ENCODE assay signal across 1 cellular context in the genomic region with DNA sequence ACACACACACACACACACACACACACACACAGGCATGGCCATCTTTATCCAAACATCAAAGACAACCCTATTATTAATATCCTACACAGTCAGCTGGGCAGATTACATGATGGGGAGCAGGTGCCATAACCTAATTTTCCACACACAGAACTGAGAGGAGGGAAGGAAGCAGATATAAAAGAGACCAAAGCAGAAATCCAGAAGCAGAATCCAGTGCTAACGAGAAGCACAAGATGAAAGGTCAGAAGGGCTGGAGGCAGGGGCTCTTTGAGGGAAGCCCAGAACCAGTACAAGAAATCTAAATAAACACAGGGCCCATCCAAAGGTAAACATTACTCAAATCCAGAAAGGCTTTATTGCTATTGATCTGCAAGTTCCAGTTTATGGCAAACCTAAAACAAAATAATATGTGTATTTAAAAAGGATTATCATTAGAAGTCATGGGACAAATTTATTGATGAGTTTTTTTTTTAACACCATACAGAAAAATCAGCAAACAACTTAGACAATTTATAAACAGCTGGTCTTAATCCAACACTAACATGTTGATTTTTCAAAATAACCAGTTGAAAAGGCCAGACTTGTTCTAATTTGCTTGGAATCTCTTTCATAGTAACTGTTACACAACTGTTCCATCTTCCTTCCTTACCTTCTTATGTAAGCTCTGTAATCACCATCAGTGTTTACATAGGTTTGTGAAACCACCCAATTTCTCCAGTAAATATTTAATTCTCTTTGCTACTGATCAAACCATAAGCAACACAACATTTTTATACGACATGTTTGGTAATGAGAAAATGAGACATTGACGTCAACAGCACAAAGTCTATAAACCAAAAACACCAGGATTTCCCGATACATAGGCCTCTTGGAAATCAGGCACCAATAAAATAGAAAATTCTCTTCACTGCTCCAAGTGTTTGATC.
TF ChIP-seq lines count a peak whose summit lies in the region.

No MANE protein-coding gene starts in this region.

TF ChIP-seq in HepG2, 621 proteins besides CTCF, POLR2A, EP300 and RAD21 (continued from another document and continues in another):
- TF ChIP-seq KMT2B (CRISPR knock-in tag; IDR thresholded peaks at IDR 0.05) (peak; percentile 33; the same call in 1 of the 2 replicates), ZNF367 (CRISPR knock-in tag; IDR thresholded peaks at IDR 0.05; ENCODE audit: borderline replicate concordance) (no peak), PBX2 (CRISPR knock-in tag; IDR thresholded peaks at IDR 0.05) (no peak), RNF2 (conservative IDR thresholded peaks at IDR 0.05; ENCODE audit: low read depth) (no peak), NBN (conservative IDR thresholded peaks at IDR 0.05) (no peak), MYNN (CRISPR knock-in tag; IDR thresholded peaks at IDR 0.05; ENCODE audit: low read depth) (no peak), ADNP (CRISPR knock-in tag; IDR thresholded peaks at IDR 0.05) (no peak), ZFYVE20 (CRISPR knock-in tag; IDR thresholded peaks at IDR 0.05; ENCODE audit: borderline replicate concordance, low read depth) (no peak), ZZZ3 (CRISPR knock-in tag; IDR thresholded peaks at IDR 0.05; ENCODE audit: borderline replicate concordance) (no peak; the same call in 1 of the 2 replicates), ZNF556 (CRISPR knock-in tag; IDR thresholded peaks at IDR 0.05; ENCODE audit: borderline replicate concordance) (0 out of 2 replicates have a peak, but pooled peaks have one; percentile 71), ATF7-NPFF (CRISPR knock-in tag; IDR thresholded peaks at IDR 0.05; ENCODE audit: low read depth) (peak; percentile 19; the same call in 1 of the 2 replicates), AHDC1 (CRISPR knock-in tag; IDR thresholded peaks at IDR 0.05; ENCODE audit: borderline replicate concordance) (peak; percentile 84), PLRG1 (conservative IDR thresholded peaks at IDR 0.05) (no peak), PCBP2 (optimal IDR thresholded peaks at IDR 0.05; ENCODE audit: low read depth, low read length, poor library complexity, severe bottlenecking) (no peak), ZNF891 (CRISPR knock-in tag; IDR thresholded peaks at IDR 0.05) (no peak), ZNF747 (CRISPR knock-in tag; IDR thresholded peaks at IDR 0.05; ENCODE audit: borderline replicate concordance) (no peak; the same call in 1 of the 2 replicates), STAG1 (CRISPR knock-in tag; IDR thresholded peaks at IDR 0.05) (no peak), ZSCAN12 (CRISPR knock-in tag; IDR thresholded peaks at IDR 0.05) (0 out of 2 replicates have a peak, but pooled peaks have one; percentile 60), CREB1 (IDR thresholded peaks at IDR 0.05) (peak; percentile 56), CREB1 (CRISPR knock-in tag; IDR thresholded peaks at IDR 0.05) (no peak; the same call in 1 of the 2 replicates), ZNF451 (CRISPR knock-in tag; IDR thresholded peaks at IDR 0.05) (no peak), EZH2 (conservative IDR thresholded peaks at IDR 0.05; ENCODE audit: low read depth, low read length) (no peak), ZNF142 (CRISPR knock-in tag; IDR thresholded peaks at IDR 0.05) (0 out of 2 replicates have a peak, but pooled peaks have one; percentile 27), ETV6 (CRISPR knock-in tag; conservative IDR thresholded peaks at IDR 0.05) (no peak), MIXL1 (CRISPR knock-in tag; IDR thresholded peaks at IDR 0.05) (peak; percentile 99), FOXK1 (CRISPR knock-in tag; IDR thresholded peaks at IDR 0.05; ENCODE audit: borderline replicate concordance, low read depth) (peak; percentile 92)
- TF ChIP-seq, protein P1, sequence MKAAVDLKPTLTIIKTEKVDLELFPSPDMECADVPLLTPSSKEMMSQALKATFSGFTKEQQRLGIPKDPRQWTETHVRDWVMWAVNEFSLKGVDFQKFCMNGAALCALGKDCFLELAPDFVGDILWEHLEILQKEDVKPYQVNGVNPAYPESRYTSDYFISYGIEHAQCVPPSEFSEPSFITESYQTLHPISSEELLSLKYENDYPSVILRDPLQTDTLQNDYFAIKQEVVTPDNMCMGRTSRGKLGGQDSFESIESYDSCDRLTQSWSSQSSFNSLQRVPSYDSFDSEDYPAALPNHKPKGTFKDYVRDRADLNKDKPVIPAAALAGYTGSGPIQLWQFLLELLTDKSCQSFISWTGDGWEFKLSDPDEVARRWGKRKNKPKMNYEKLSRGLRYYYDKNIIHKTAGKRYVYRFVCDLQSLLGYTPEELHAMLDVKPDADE (CRISPR knock-in tag; IDR thresholded peaks at IDR 0.05): 0 out of 2 replicates have a peak, but pooled peaks have one; percentile 60
- TF ChIP-seq, protein P2, sequence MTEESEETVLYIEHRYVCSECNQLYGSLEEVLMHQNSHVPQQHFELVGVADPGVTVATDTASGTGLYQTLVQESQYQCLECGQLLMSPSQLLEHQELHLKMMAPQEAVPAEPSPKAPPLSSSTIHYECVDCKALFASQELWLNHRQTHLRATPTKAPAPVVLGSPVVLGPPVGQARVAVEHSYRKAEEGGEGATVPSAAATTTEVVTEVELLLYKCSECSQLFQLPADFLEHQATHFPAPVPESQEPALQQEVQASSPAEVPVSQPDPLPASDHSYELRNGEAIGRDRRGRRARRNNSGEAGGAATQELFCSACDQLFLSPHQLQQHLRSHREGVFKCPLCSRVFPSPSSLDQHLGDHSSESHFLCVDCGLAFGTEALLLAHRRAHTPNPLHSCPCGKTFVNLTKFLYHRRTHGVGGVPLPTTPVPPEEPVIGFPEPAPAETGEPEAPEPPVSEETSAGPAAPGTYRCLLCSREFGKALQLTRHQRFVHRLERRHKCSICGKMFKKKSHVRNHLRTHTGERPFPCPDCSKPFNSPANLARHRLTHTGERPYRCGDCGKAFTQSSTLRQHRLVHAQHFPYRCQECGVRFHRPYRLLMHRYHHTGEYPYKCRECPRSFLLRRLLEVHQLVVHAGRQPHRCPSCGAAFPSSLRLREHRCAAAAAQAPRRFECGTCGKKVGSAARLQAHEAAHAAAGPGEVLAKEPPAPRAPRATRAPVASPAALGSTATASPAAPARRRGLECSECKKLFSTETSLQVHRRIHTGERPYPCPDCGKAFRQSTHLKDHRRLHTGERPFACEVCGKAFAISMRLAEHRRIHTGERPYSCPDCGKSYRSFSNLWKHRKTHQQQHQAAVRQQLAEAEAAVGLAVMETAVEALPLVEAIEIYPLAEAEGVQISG (CRISPR knock-in tag; IDR thresholded peaks at IDR 0.05): no peak
- TF ChIP-seq, protein P3, sequence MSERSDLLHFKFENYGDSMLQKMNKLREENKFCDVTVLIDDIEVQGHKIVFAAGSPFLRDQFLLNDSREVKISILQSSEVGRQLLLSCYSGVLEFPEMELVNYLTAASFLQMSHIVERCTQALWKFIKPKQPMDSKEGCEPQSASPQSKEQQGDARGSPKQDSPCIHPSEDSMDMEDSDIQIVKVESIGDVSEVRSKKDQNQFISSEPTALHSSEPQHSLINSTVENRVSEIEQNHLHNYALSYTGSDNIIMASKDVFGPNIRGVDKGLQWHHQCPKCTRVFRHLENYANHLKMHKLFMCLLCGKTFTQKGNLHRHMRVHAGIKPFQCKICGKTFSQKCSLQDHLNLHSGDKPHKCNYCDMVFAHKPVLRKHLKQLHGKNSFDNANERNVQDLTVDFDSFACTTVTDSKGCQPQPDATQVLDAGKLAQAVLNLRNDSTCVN (CRISPR knock-in tag; IDR thresholded peaks at IDR 0.05; ENCODE audit: borderline replicate concordance): peak; percentile 100
- TF ChIP-seq, protein P4, sequence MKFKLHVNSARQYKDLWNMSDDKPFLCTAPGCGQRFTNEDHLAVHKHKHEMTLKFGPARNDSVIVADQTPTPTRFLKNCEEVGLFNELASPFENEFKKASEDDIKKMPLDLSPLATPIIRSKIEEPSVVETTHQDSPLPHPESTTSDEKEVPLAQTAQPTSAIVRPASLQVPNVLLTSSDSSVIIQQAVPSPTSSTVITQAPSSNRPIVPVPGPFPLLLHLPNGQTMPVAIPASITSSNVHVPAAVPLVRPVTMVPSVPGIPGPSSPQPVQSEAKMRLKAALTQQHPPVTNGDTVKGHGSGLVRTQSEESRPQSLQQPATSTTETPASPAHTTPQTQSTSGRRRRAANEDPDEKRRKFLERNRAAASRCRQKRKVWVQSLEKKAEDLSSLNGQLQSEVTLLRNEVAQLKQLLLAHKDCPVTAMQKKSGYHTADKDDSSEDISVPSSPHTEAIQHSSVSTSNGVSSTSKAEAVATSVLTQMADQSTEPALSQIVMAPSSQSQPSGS (CRISPR knock-in tag; IDR thresholded peaks at IDR 0.05): peak; percentile 91
- TF ChIP-seq, protein P5, sequence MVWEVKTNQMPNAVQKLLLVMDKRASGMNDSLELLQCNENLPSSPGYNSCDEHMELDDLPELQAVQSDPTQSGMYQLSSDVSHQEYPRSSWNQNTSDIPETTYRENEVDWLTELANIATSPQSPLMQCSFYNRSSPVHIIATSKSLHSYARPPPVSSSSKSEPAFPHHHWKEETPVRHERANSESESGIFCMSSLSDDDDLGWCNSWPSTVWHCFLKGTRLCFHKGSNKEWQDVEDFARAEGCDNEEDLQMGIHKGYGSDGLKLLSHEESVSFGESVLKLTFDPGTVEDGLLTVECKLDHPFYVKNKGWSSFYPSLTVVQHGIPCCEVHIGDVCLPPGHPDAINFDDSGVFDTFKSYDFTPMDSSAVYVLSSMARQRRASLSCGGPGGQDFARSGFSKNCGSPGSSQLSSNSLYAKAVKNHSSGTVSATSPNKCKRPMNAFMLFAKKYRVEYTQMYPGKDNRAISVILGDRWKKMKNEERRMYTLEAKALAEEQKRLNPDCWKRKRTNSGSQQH (CRISPR knock-in tag; IDR thresholded peaks at IDR 0.05; ENCODE audit: low read depth): no peak
